Comparison of ENCODE assay signal across 29 cellular contexts in genomic region chr15:90207252-90207651, GRCh38. TPM values are rescaled to one million over a fixed set of nuclear protein-coding genes. Genes with fewer than 3 reads are reported as not detected.
"Had no signal": no experiment of that assay in that cellular context is flagged by ENCODE, and none has a peak within 500 bp of the region (broad histone marks: within the 10 kb centered on the region; RNA-seq: fewer than 3 reads in every experiment).

No MANE protein-coding gene starts in this region.

- FAIRE-seq: astrocyte, islet of Langerhans had no signal

- H3K9me3 ChIP-seq: esophagus muscularis mucosa, right atrium auricular region, thoracic aorta, uterus had no signal

- H3K27ac ChIP-seq: brain microvascular endothelial cell, esophagus muscularis mucosa, thoracic aorta, uterus had no signal

- H3K27me3 ChIP-seq: brain microvascular endothelial cell, esophagus muscularis mucosa, right atrium auricular region, uterus had no signal

- H3K27me3 Mint-ChIP-seq: activated CD8-positive, alpha-beta T cell treated with anti-CD3 and anti-CD28 coated beads for 36 hours; activated T-helper 17 cell treated with anti-CD3 and anti-CD28 coated beads, Interleukin-2, amount 50 U/mL, for 72 hours; T-helper 17 cell had no signal

- H3K4me3 Mint-ChIP-seq: activated CD4-positive, alpha-beta T cell treated with anti-CD3 and anti-CD28 coated beads, Interleukin-2, amount 10 ng/mL, durations not matched to agents 7 days and 5 days; activated CD8-positive, alpha-beta T cell treated with anti-CD3 and anti-CD28 coated beads for 36 hours; activated T-cell treated with anti-CD3 and anti-CD28 coated beads, Interleukin-2, amount 50 U/mL, for 4 hours; activated T-helper 17 cell treated with anti-CD3 and anti-CD28 coated beads, Interleukin-2, amount 50 U/mL, for 72 hours; mesothelial cell of epicardium; naive thymus-derived CD4-positive, alpha-beta T cell; stimulated activated naive CD8-positive, alpha-beta T cell treated with anti-CD3 and anti-CD28 coated beads, Interleukin-15, Interleukin-2, amounts not matched to agents 100 ng/mL and 50 ng/mL, for 24 hours; T-helper 17 cell had no signal

- H3K27ac Mint-ChIP-seq: activated CD4-positive, alpha-beta T cell treated with anti-CD3 and anti-CD28 coated beads, Interleukin-2, amount 10 ng/mL, durations not matched to agents 7 days and 5 days; activated CD8-positive, alpha-beta T cell treated with anti-CD3 and anti-CD28 coated beads for 36 hours; activated T-helper 17 cell treated with anti-CD3 and anti-CD28 coated beads, Interleukin-2, amount 50 U/mL, for 72 hours; mesothelial cell of epicardium; naive thymus-derived CD4-positive, alpha-beta T cell; stimulated activated naive CD8-positive, alpha-beta T cell treated with anti-CD3 and anti-CD28 coated beads, Interleukin-15, Interleukin-2, amounts not matched to agents 100 ng/mL and 50 ng/mL, for 24 hours; T-helper 17 cell had no signal

- ATAC-seq: activated CD8-positive, alpha-beta T cell treated with anti-CD3 and anti-CD28 coated beads for 36 hours; activated T-cell treated with anti-CD3 and anti-CD28 coated beads, Interleukin-2, amount 50 U/mL, for 4 hours; activated T-helper 17 cell treated with anti-CD3 and anti-CD28 coated beads, Interleukin-2, amount 50 U/mL, for 72 hours; left ventricle myocardium superior; naive thymus-derived CD4-positive, alpha-beta T cell; T-helper 17 cell had no signal

- H3K9me3 Mint-ChIP-seq: activated CD4-positive, alpha-beta T cell treated with anti-CD3 and anti-CD28 coated beads, Interleukin-2, amount 10 ng/mL, durations not matched to agents 7 days and 5 days; activated CD8-positive, alpha-beta T cell treated with anti-CD3 and anti-CD28 coated beads for 36 hours; activated T-cell treated with anti-CD3 and anti-CD28 coated beads, Interleukin-2, amount 50 U/mL, for 4 hours; activated T-helper 17 cell treated with anti-CD3 and anti-CD28 coated beads, Interleukin-2, amount 50 U/mL, for 72 hours; mesothelial cell of epicardium; naive thymus-derived CD4-positive, alpha-beta T cell; neural crest cell; stimulated activated naive CD8-positive, alpha-beta T cell treated with anti-CD3 and anti-CD28 coated beads, Interleukin-15, Interleukin-2, amounts not matched to agents 100 ng/mL and 50 ng/mL, for 24 hours had no signal

- DNase-seq: activated CD4-positive, alpha-beta T cell treated with anti-CD3 and anti-CD28 coated beads for 1 hour; activated CD4-positive, alpha-beta T cell treated with anti-CD3 and anti-CD28 coated beads, Interleukin-2, amount 10 ng/mL, durations not matched to agents 7 days and 5 days; activated CD8-positive, alpha-beta T cell treated with anti-CD3 and anti-CD28 coated beads for 36 hours; activated gamma-delta T cell treated with Interleukin-2 at 50 U/mL for 16 hours; activated naive CD4-positive, alpha-beta T cell treated with anti-CD3 and anti-CD28 coated beads, Interleukin-2, amount 50 U/mL, for 16 hours; activated T-cell treated with anti-CD3 and anti-CD28 coated beads, Interleukin-2, amount 50 U/mL, for 4 hours; amniotic stem cell; brain microvascular endothelial cell; caudate nucleus; foreskin melanocyte; glutamatergic neuron; mammary epithelial cell; naive thymus-derived CD4-positive, alpha-beta T cell; nucleus accumbens; T-helper 17 cell; T1000; trophoblast cell; uterus had no signal

- H3K36me3 ChIP-seq: brain microvascular endothelial cell, thoracic aorta, uterus had no signal

- H3K4me3 ChIP-seq: esophagus muscularis mucosa, right atrium auricular region, thoracic aorta, uterus had no signal

RNA-seq across cellular contexts. Expression of gene TTLL13, which starts 42.1 kb away (rescaled TPM):
- total RNA-seq: astrocyte, pulmonary artery endothelial cell, right atrium auricular region, thoracic aorta had no signal
- polyA plus RNA-seq: naive thymus-derived CD4-positive, alpha-beta T cell had no signal
